ENCODE assay signal across 8 cellular contexts in genomic region chr1:65265296-65266271, GRCh38. TPM values are rescaled to one million over a fixed set of nuclear protein-coding genes. Genes with fewer than 3 reads are reported as not detected.
DNase-seq lines count a peak whose midpoint lies in the region; ATAC-seq and TF ChIP-seq lines count a peak whose summit lies in the region.

No MANE protein-coding gene starts in this region.

- no TSS peak for BruUV-seq in Caco-2 (replicated peaks; lab: Mats Ljungman, UMichigan)

- no peaks in the 10 kb centered on the region for H3K9me3 ChIP-seq in Caco-2
- no peaks in the 10 kb centered on the region for H3K9me3 ChIP-seq in esophagus (ENCODE audit: control insufficient read depth in 2 of 2, insufficient read depth in 1 of 2, low read depth in 1 of 2, low read length in 1 of 2)

- H3K27me3 Mint-ChIP-seq in Caco-2 (ENCODE audit: insufficient read depth, unreplicated experiment): no peaks in the 10 kb centered on the region
- peaks cover 39% of the 10 kb centered on the region for H3K27me3 Mint-ChIP-seq in activated T-cell treated with anti-CD3 and anti-CD28 coated beads, Interleukin-2, amount 50 U/mL, for 24 hours

- H3K36me3 ChIP-seq in Caco-2 (ENCODE audit: control insufficient read depth, insufficient read depth, low read length): no peaks in the 10 kb centered on the region
- H3K36me3 ChIP-seq in esophagus (ENCODE audit: control insufficient read depth in 2 of 2, insufficient read depth in 2 of 2, low read length in 1 of 2): no peaks in the 10 kb centered on the region

- H3K27ac Mint-ChIP-seq in Caco-2 (ENCODE audit: unreplicated experiment): no peak overlapping the region
- H3K27ac Mint-ChIP-seq in activated T-cell treated with anti-CD3 and anti-CD28 coated beads, Interleukin-2, amount 50 U/mL, for 24 hours: peak overlapping the region; percentile 47

- H3K9me3 Mint-ChIP-seq in Caco-2 (ENCODE audit: unreplicated experiment): no peaks in the 10 kb centered on the region
- H3K9me3 Mint-ChIP-seq in activated T-cell treated with anti-CD3 and anti-CD28 coated beads, Interleukin-2, amount 50 U/mL, for 24 hours: no peaks in the 10 kb centered on the region

- POLR2A ChIA-PET in Caco-2 (lab: Charles Lee): no interaction called here

- CTCF ChIA-PET in Caco-2 (lab: Charles Lee): interaction anchor here (1.0 kb wide), 1 partner anchor 11 kb away, joined by 4 read pairs; no protein-coding TSS in a partner anchor

- H3K4me1 ChIP-seq in Caco-2 (no peaks in the 10 kb centered on the region), esophagus (ENCODE audit: control insufficient read depth in 2 of 2, insufficient read depth in 2 of 2, low read length in 1 of 2) (peaks cover 5% of the 10 kb centered on the region in 2 donors)

- peaks cover 4% of the 10 kb centered on the region for H3K36me3 Mint-ChIP-seq in Caco-2 (ENCODE audit: insufficient read depth, unreplicated experiment)
- H3K36me3 Mint-ChIP-seq in activated T-cell treated with anti-CD3 and anti-CD28 coated beads, Interleukin-2, amount 50 U/mL, for 24 hours (ENCODE audit: low read depth): no peaks in the 10 kb centered on the region

- H3K4me3 ChIP-seq in Caco-2 (ENCODE audit: low read depth, low read length) (peak overlapping the region; percentile 34), esophagus (ENCODE audit: low read depth in 1 of 2, low read length in 2 of 2) (peak overlapping the region; percentile 36 to 43)

- intact Hi-C loops in Caco-2 (cut with micrococcal nuclease; ENCODE audit: unreplicated experiment): loop anchor here (5.0 kb wide), 1 partner anchor 42 kb away; the partner anchor contains the start of gene DNAJC6

- peak; percentile 34 to 38 for TF ChIP-seq CTCF in Caco-2 (IDR thresholded peaks at IDR 0.05; ENCODE audit: insufficient read depth in 1 of 2, low read depth in 1 of 2, low read length in 1 of 2, severe bottlenecking in 1 of 2, unreplicated experiment in 1 of 2)

- H3K27ac ChIP-seq in esophagus (ENCODE audit: low read depth in 2 of 2, low read length in 1 of 2) (no peak overlapping the region), temporal lobe (ENCODE audit: low read depth, low read length) (peak overlapping the region; percentile 84)

- peak; percentile 58 to 64 for DNase-seq in Caco-2
- peak; percentile 36 for DNase-seq in NCI-H2107 (lab: John Stamatoyannopoulos, UW)
- peak; percentile 60 for DNase-seq in activated T-cell treated with anti-CD3 and anti-CD28 coated beads, Interleukin-2, amount 50 U/mL, for 24 hours
- peak; percentile 37 for DNase-seq in middle frontal gyrus (ENCODE audit: extremely low spot score, low spot score)
- DNase-seq in mesenteric fat pad (ENCODE audit: low spot score): no peak

- WGBS in esophagus, 2 donors: 4% methylated on average over 65 of the region's 65 CpGs

- peak overlapping the region; percentile 64 for H3K4me3 Mint-ChIP-seq in Caco-2 (ENCODE audit: unreplicated experiment)
- H3K4me3 Mint-ChIP-seq in activated T-cell treated with anti-CD3 and anti-CD28 coated beads, Interleukin-2, amount 50 U/mL, for 24 hours: peak overlapping the region; percentile 62

- no peaks in the 10 kb centered on the region for H3K4me1 Mint-ChIP-seq in Caco-2 (ENCODE audit: low read depth, unreplicated experiment)
- H3K4me1 Mint-ChIP-seq in activated T-cell treated with anti-CD3 and anti-CD28 coated beads, Interleukin-2, amount 50 U/mL, for 24 hours (ENCODE audit: low read depth): peaks cover 34% of the 10 kb centered on the region

- ATAC-seq in GM21447 (IDR thresholded peaks at IDR 0.05; ENCODE audit: unreplicated experiment): peak; percentile 47

- no peaks in the 10 kb centered on the region for H3K27me3 ChIP-seq in Caco-2 (replicated peaks; ENCODE audit: control insufficient read depth, insufficient read depth, low read length)
- H3K27me3 ChIP-seq in esophagus (ENCODE audit: control insufficient read depth in 1 of 2, insufficient read depth in 2 of 2, low read length in 2 of 2): no peaks in the 10 kb centered on the region

RNA-seq across cellular contexts. Expression of gene DNAJC6, which starts 43.8 kb away (rescaled TPM):
- total RNA-seq in Caco-2 (2022) (4.0 and 6.2 TPM in 2 replicates), temporal lobe (123 TPM), mesenteric fat pad (1.9 TPM)
- under 1 TPM; 0.06 to 0.13 TPM for polyA plus RNA-seq in esophagus

Comparison
In these comparisons a context has a peak if more than half of its experiments do, and no peak if none do; other contexts are left out.
1. RNA of gene DNAJC6, which starts 43.8 kb away (total RNA-seq): 123 TPM in temporal lobe (single experiment); 4.0 to 6.2 TPM in Caco-2 and 1.9 TPM in mesenteric fat pad (single experiment); every median in the first group is over 10 times any median in the second.